In the genomic region with DNA sequence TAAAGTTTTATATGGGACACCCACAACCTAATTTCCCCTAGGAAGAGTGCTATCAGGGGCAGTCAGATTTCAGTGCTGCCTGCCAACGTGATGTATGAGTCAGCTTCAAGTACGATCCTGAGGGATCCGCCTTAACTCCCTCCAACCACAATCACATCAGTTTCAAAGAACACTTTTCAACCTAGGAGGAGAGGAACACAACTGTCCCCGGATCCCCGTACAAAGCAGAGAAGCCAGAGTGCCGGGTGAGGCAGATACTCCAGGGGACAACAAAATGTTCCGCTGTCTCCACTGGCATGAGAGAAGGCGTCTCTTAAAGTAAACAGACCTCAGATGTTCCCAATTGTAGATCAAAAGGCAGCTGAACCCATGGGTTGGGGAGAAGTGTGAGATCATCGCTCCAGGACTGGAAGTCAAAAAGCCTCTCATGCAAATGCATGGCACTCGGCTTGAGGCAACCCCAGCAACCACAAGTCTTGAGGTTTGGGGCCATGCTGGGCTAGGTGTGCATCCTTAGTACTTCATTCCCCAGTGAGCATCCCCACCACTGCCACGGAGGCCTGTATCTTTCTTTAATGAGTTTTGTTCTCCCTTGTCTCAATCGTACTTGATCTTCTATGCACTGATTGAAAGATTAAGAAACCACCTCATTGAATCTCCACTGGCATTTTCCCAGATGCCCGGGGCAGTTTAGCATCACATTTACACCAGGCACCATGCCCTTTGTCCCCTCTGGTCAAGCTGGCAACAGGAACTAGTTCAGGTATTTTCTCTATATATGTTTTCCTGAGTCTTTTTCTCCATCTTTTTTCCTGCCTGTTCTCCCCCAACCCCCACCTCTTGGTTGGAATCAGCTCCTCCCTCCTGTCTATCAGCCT, we compare ENCODE assay signal across 1 cellular context.
TF ChIP-seq lines count a peak whose summit lies in the region.

No MANE protein-coding gene starts in this region.

TF ChIP-seq in IMR-90, 13 proteins besides CTCF, POLR2A, EP300 and RAD21:
- no peak for TF ChIP-seq MAFK (IDR thresholded peaks at IDR 0.05; ENCODE audit: low read depth, low read length)
- 0 out of 2 replicates have a peak, but pooled peaks have one; percentile 30 for TF ChIP-seq FOS (IDR thresholded peaks at IDR 0.05; ENCODE audit: low read depth, low read length)
